In the genomic region with DNA sequence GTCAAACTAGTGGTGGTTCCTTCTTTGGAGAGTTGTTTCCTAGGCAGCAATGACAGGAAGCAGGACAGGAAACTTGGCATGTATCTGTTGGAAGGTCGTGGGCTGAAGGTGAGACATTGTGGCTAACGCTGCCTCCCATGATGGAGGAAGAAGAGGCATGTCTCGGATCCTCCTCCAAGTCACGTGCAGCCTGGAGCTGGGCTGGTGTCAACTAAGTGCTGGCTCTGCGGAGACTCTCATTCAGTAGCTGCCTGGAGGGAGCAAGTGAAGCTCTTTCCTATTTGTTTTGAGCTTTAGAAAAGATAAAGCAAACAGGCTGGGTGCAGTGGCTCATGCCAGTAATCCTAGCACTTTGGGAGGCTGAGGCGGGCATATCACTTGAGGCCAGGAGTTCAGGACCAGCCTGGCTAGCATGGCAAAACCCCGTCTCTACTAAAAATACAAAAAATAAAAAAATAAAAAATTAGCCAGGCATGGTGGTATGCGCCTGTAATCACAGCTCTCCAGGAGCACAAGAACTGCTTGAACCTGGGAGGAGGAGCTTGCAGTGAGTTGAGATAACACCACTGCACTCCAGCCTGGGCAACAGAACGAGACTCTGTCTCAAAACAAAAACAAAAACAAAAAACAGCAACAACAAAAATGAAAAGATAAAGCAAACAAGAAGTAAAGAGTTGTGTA, we compare ENCODE assay signal across 11 cellular contexts. TPM values are rescaled to one million over a fixed set of nuclear protein-coding genes. Genes with fewer than 3 reads are reported as not detected.
A peak's percentile ranks its signal among the peaks of the same experiment; 100 is the strongest.
DNase-seq lines count a peak whose midpoint lies in the region; ATAC-seq and TF ChIP-seq lines count a peak whose summit lies in the region.
"Had no signal": no experiment of that assay in that cellular context is flagged by ENCODE, and none has a peak within 500 bp of the region (broad histone marks: within the 10 kb centered on the region; RNA-seq: fewer than 3 reads in every experiment).

No MANE protein-coding gene starts in this region.

- DNase-seq in activated CD4-positive, alpha-beta T cell treated with anti-CD3 and anti-CD28 coated beads for 48 hours, result peak; percentile 8
- DNase-seq in activated CD4-positive, alpha-beta T cell treated with anti-CD3 and anti-CD28 coated beads for 1 hour, result no peak
- DNase-seq in breast epithelium (ENCODE audit: low spot score in 2 of 2) (no peak), lower lobe of right lung (no peak), thyroid gland (peak; percentile 72 to 77), NOMO-1 treated with dmso at 0.1 percent for 144 hours (lab: John Stamatoyannopoulos, UW; ENCODE audit: unreplicated experiment) (no peak), superior temporal gyrus (ENCODE audit: extremely low spot score) (no peak)
- DNase-seq: NCI-H187, SHP77 had no signal

- WGBS in thyroid gland, 2 donors, result 21 to 24% methylated on average over 9 of the region's 9 CpGs

- H3K27ac ChIP-seq in breast epithelium (peak overlapping the region; percentile 19 to 25), lower lobe of right lung (peak overlapping the region; percentile 33), thyroid gland (peak overlapping the region; percentile 77 to 89 (median 83))

- H3K4me1 ChIP-seq in breast epithelium (peaks cover 0 to 5% of the 10 kb centered on the region in 2 donors), lower lobe of right lung (peaks cover 41% of the 10 kb centered on the region), thyroid gland (peaks cover 17 to 32% of the 10 kb centered on the region in 2 donors)

- TF ChIP-seq POLR2A in breast epithelium (IDR thresholded peaks at IDR 0.05), result no peak
- no peak for TF ChIP-seq POLR2A in thyroid gland (IDR thresholded peaks at IDR 0.05)

- ATAC-seq in lower lobe of right lung, result peak; percentile 77 to 88
- ATAC-seq in GM18868 (IDR thresholded peaks at IDR 0.05; ENCODE audit: unreplicated experiment), result no peak
- ATAC-seq: activated naive CD4-positive, alpha-beta T cell treated with anti-CD3 and anti-CD28 coated beads, Interleukin-2, amount 50 U/mL, for 72 hours had no signal

- H3K27me3 ChIP-seq in breast epithelium, result no peaks in the 10 kb centered on the region
- no peaks in the 10 kb centered on the region for H3K27me3 ChIP-seq in lower lobe of right lung (ENCODE audit: low read depth)
- no peaks in the 10 kb centered on the region for H3K27me3 ChIP-seq in thyroid gland

- H3K4me3 ChIP-seq in breast epithelium (peak overlapping the region in 2 of 3 donors; percentile 21 to 49), lower lobe of right lung (peak overlapping the region; percentile 24), thyroid gland (replicated peaks in 1 of 3) (no peak overlapping the region)

- H3K9me3 ChIP-seq in breast epithelium, result no peaks in the 10 kb centered on the region
- H3K9me3 ChIP-seq in lower lobe of right lung, result no peaks in the 10 kb centered on the region
- no peaks in the 10 kb centered on the region for H3K9me3 ChIP-seq in thyroid gland

- H3K36me3 ChIP-seq in breast epithelium (no peaks in the 10 kb centered on the region), lower lobe of right lung (no peaks in the 10 kb centered on the region), thyroid gland (no peaks in the 10 kb centered on the region)

- no peak for TF ChIP-seq CTCF in breast epithelium (IDR thresholded peaks at IDR 0.05)
- no peak for TF ChIP-seq CTCF in lower lobe of right lung (IDR thresholded peaks at IDR 0.05)
- TF ChIP-seq CTCF in thyroid gland (IDR thresholded peaks at IDR 0.05), result no peak

- intact Hi-C loops in breast epithelium (cut with DNase I; ENCODE audit: low total_unique reads) (no loop called here), lower lobe of right lung (cut with DNase I) (no loop called here), thyroid gland (cut with DNase I) (no loop called here)

RNA-seq across cellular contexts. Expression of gene INO80C, which starts 28.2 kb away (rescaled TPM):
- total RNA-seq in breast epithelium, result 10 to 100 TPM in 1 of 3 donors, 1 to 10 TPM in 2; 5.9 to 14.7 (median 6.7) TPM
- total RNA-seq in lower lobe of right lung, result 25.8 TPM
- 10 to 100 TPM in 1 of 4 donors, 1 to 10 TPM in 3; 5.1 to 19.3 (median 8.2) TPM for total RNA-seq in thyroid gland

RNA-seq across cellular contexts. Expression of gene GALNT1, which starts 55.6 kb away (rescaled TPM):
- total RNA-seq in breast epithelium (10 to 100 TPM; 34.9 to 60.9 (median 46.5) TPM), lower lobe of right lung (57.2 TPM), thyroid gland (100 to 1,000 TPM in 1 of 4 donors, 10 to 100 TPM in 3; 38.7 to 191 (median 46.3) TPM)

Comparison
In these comparisons a context has a peak if more than half of its experiments do, and no peak if none do; other contexts are left out.
1. DNase-seq: peak in activated CD4-positive, alpha-beta T cell treated with anti-CD3 and anti-CD28 coated beads for 48 hours (single experiment) and thyroid gland (2 of 2); none in activated CD4-positive, alpha-beta T cell treated with anti-CD3 and anti-CD28 coated beads for 1 hour (single experiment), breast epithelium (0 of 2), lower lobe of right lung (single experiment), NOMO-1 treated with dmso at 0.1 percent for 144 hours (single experiment) and superior temporal gyrus (single experiment).
2. H3K27ac ChIP-seq: peak in every context shown above with its lines; median percentile 83 in thyroid gland; 33 in lower lobe of right lung; 22 in breast epithelium.
3. H3K4me3 ChIP-seq: peak in breast epithelium (2 of 3) and lower lobe of right lung (single experiment); none in thyroid gland (0 of 3).